12 cellular contexts compared by ENCODE assay signal in genomic region chr19:51776561-51776960, GRCh38. TPM values are rescaled to one million over a fixed set of nuclear protein-coding genes. Genes with fewer than 3 reads are reported as not detected.
"Had no signal": no experiment of that assay in that cellular context is flagged by ENCODE, and none has a peak within 500 bp of the region (broad histone marks: within the 10 kb centered on the region; RNA-seq: fewer than 3 reads in every experiment).

No MANE protein-coding gene starts in this region.

RNA-seq across cellular contexts. Expression of gene FPR2, which starts 15.6 kb away (rescaled TPM):
- total RNA-seq: naive thymus-derived CD8-positive, alpha-beta T cell; neural crest cell; osteocyte; progenitor cell of endocrine pancreas; pulmonary artery endothelial cell; smooth muscle cell had no signal
- polyA plus RNA-seq: naive thymus-derived CD4-positive, alpha-beta T cell; naive thymus-derived CD8-positive, alpha-beta T cell; neural cell; smooth muscle cell had no signal

RNA-seq across cellular contexts. Expression of gene FPR3, which starts 18.4 kb away (rescaled TPM):
- total RNA-seq: natural killer cell treated with Interleukin-12 subunit alpha and Interleukin-12 subunit beta and Interleukin-15 and Interleukin-18, amount 100 ng/mL, for 72 hours; neural crest cell; osteocyte; progenitor cell of endocrine pancreas; pulmonary artery endothelial cell; renal cortical epithelial cell; smooth muscle cell had no signal
- polyA plus RNA-seq: naive thymus-derived CD4-positive, alpha-beta T cell; naive thymus-derived CD8-positive, alpha-beta T cell; neural cell; smooth muscle cell had no signal

RNA-seq across cellular contexts. Expression of gene FPR1, which starts 24.9 kb away (rescaled TPM):
- total RNA-seq: naive thymus-derived CD8-positive, alpha-beta T cell; neural crest cell; osteocyte; progenitor cell of endocrine pancreas; pulmonary artery endothelial cell; smooth muscle cell had no signal
- polyA plus RNA-seq: neural cell, smooth muscle cell had no signal

RNA-seq across cellular contexts. Expression of gene HAS1, which starts 52.8 kb away (rescaled TPM):
- total RNA-seq: naive thymus-derived CD4-positive, alpha-beta T cell; naive thymus-derived CD8-positive, alpha-beta T cell; natural killer cell; natural killer cell treated with Interleukin-12 subunit alpha and Interleukin-12 subunit beta and Interleukin-15 and Interleukin-18, amount 100 ng/mL, for 72 hours; neural crest cell; osteocyte; progenitor cell of endocrine pancreas; pulmonary artery endothelial cell; renal cortical epithelial cell; right lobe of liver had no signal
- polyA plus RNA-seq: neural cell had no signal
